In genomic region chr1:9424278-9424677, GRCh38 we compare ENCODE assay signal across 25 cellular contexts.
"Had no signal": no experiment of that assay in that cellular context is flagged by ENCODE, and none has a peak within 500 bp of the region (broad histone marks: within the 10 kb centered on the region; RNA-seq: fewer than 3 reads in every experiment).

No MANE protein-coding gene starts in this region.

- H3K27me3 ChIP-seq: breast epithelium had no signal

- H3K9me3 Mint-ChIP-seq: activated CD4-positive, alpha-beta T cell treated with anti-CD3 and anti-CD28 coated beads, Interleukin-2, amount 10 ng/mL, durations not matched to agents 24 days and 14 days; activated naive CD4-positive, alpha-beta T cell treated with anti-CD3 and anti-CD28 coated beads, Interleukin-2, amount 50 U/mL, for 24 hours; activated T-cell treated with anti-CD3 and anti-CD28 coated beads, Interleukin-2, amount 50 U/mL, for 24 hours; activated T-helper 1 cell treated with anti-CD3 and anti-CD28 coated beads, Interleukin-12 subunit alpha, Interleukin-12 subunit beta, Interleukin-2, Interleukin-4 antibody, amounts not matched to agents 30 ng/mL and 10 ng/mL and 1 ng/mL, durations not matched to agents 14 hours and 24 hours and 36 hours had no signal

- H3K36me3 Mint-ChIP-seq: activated CD8-positive, alpha-beta memory T cell treated with anti-CD3 and anti-CD28 coated beads, Interleukin-2, amount 10 ng/mL, durations not matched to agents 7 days and 5 days; activated naive CD4-positive, alpha-beta T cell treated with anti-CD3 and anti-CD28 coated beads, Interleukin-2, amount 50 U/mL, for 24 hours had no signal

- H3K27me3 Mint-ChIP-seq: activated B cell treated with CpG ODN at 0.5 μM for 24 hours; activated naive CD4-positive, alpha-beta T cell treated with anti-CD3 and anti-CD28 coated beads, Interleukin-2, amount 50 U/mL, for 24 hours; T-helper 17 cell had no signal

- DNase-seq: activated B cell treated with CpG ODN at 0.5 μM for 24 hours; activated CD4-positive, alpha-beta T cell treated with anti-CD3 and anti-CD28 coated beads for 1 hour; activated CD4-positive, alpha-beta T cell treated with anti-CD3 and anti-CD28 coated beads, Interleukin-2, amount 10 ng/mL, durations not matched to agents 24 days and 14 days; activated CD4-positive, alpha-beta T cell treated with anti-CD3 and anti-CD28 coated beads, Interleukin-2, amount 50 U/mL, for 48 hours; activated CD8-positive, alpha-beta memory T cell treated with anti-CD3 and anti-CD28 coated beads, Interleukin-2, amount 10 ng/mL, durations not matched to agents 7 days and 5 days; activated effector memory CD4-positive, alpha-beta T cell treated with Interleukin-2 at 50 U/mL for 16 hours; activated naive CD4-positive, alpha-beta T cell; activated T-cell treated with anti-CD3 and anti-CD28 coated beads, Interleukin-2, amount 50 U/mL, for 24 hours; aorta; caudate nucleus; Kasumi-1; NCI-H1930; NCI-H2171; NCI-H2227 treated with DMSO at 0.1 percent for 48 hours; NCI-H446 treated with DMSO at 0.1 percent for 48 hours; NCI-H524 treated with DMSO at 0.1 percent for 48 hours; NCI-H748 treated with DMSO at 0.1 percent for 48 hours; NK-92 treated with Interleukin-12 subunit alpha and Interleukin-12 subunit beta, amount 100 ng/mL, for 24 hours; PC-3; SIG-M5; T-helper 17 cell; T-helper 9 cell had no signal

- H3K4me1 ChIP-seq: breast epithelium had no signal

- H3K4me3 ChIP-seq: breast epithelium had no signal

- H3K4me3 Mint-ChIP-seq: activated B cell treated with CpG ODN at 0.5 μM for 24 hours; activated CD4-positive, alpha-beta T cell treated with anti-CD3 and anti-CD28 coated beads, Interleukin-2, amount 10 ng/mL, durations not matched to agents 24 days and 14 days; activated CD8-positive, alpha-beta memory T cell treated with anti-CD3 and anti-CD28 coated beads, Interleukin-2, amount 10 ng/mL, durations not matched to agents 7 days and 5 days; activated naive CD4-positive, alpha-beta T cell treated with anti-CD3 and anti-CD28 coated beads, Interleukin-2, amount 50 U/mL, for 24 hours; activated T-cell treated with anti-CD3 and anti-CD28 coated beads, Interleukin-2, amount 50 U/mL, for 24 hours; activated T-helper 1 cell treated with anti-CD3 and anti-CD28 coated beads, Interleukin-12 subunit alpha, Interleukin-12 subunit beta, Interleukin-2, Interleukin-4 antibody, amounts not matched to agents 30 ng/mL and 10 ng/mL and 1 ng/mL, durations not matched to agents 14 hours and 24 hours and 36 hours had no signal

- H3K9me3 ChIP-seq: breast epithelium had no signal

- ATAC-seq: activated CD8-positive, alpha-beta memory T cell treated with anti-CD3 and anti-CD28 coated beads, Interleukin-2, amount 10 ng/mL, durations not matched to agents 7 days and 5 days; PC-3; T-helper 17 cell had no signal

- H3K27ac Mint-ChIP-seq: activated CD4-positive, alpha-beta T cell treated with anti-CD3 and anti-CD28 coated beads, Interleukin-2, amount 10 ng/mL, durations not matched to agents 24 days and 14 days; activated CD8-positive, alpha-beta memory T cell treated with anti-CD3 and anti-CD28 coated beads, Interleukin-2, amount 10 ng/mL, durations not matched to agents 7 days and 5 days; activated T-cell treated with anti-CD3 and anti-CD28 coated beads, Interleukin-2, amount 50 U/mL, for 24 hours; activated T-helper 1 cell treated with anti-CD3 and anti-CD28 coated beads, Interleukin-12 subunit alpha, Interleukin-12 subunit beta, Interleukin-2, Interleukin-4 antibody, amounts not matched to agents 30 ng/mL and 10 ng/mL and 1 ng/mL, durations not matched to agents 14 hours and 24 hours and 36 hours; T-helper 17 cell had no signal

- H3K27ac ChIP-seq: breast epithelium had no signal

- H3K36me3 ChIP-seq: breast epithelium had no signal
